Comparison of ENCODE assay signal across 1 cellular context in genomic region chr4:174554329-174554728, GRCh38.
TF ChIP-seq lines count a peak whose summit lies in the region.

No MANE protein-coding gene starts in this region.

TF ChIP-seq in GM23338, 12 proteins besides CTCF, POLR2A, EP300 and RAD21 (continued from another document):
- TF ChIP-seq ZNF462 (CRISPR knock-in tag; IDR thresholded peaks at IDR 0.05): no peak
- no peak for TF ChIP-seq ZNF331 (CRISPR knock-in tag; IDR thresholded peaks at IDR 0.05; ENCODE audit: low read depth)
- no peak for TF ChIP-seq POLR2AphosphoS5 (IDR thresholded peaks at IDR 0.05; ENCODE audit: low read depth)
- TF ChIP-seq ETS1 (IDR thresholded peaks at IDR 0.05): no peak
- TF ChIP-seq EZH2phosphoT487 (IDR thresholded peaks at IDR 0.05; ENCODE audit: unreplicated experiment): no peak
- TF ChIP-seq JUNB (IDR thresholded peaks at IDR 0.05; ENCODE audit: unreplicated experiment): no peak
- no peak for TF ChIP-seq ZNF114 (CRISPR knock-in tag; IDR thresholded peaks at IDR 0.05)
- TF ChIP-seq STAT1 (IDR thresholded peaks at IDR 0.05; ENCODE audit: unreplicated experiment): no peak
